13 cellular contexts compared by ENCODE assay signal in genomic region chr3:88019024-88019423, GRCh38. TPM values are rescaled to one million over a fixed set of nuclear protein-coding genes. Genes with fewer than 3 reads are reported as not detected.
DNase-seq lines count a peak whose midpoint lies in the region; ATAC-seq lines count a peak whose summit lies in the region.
"Had no signal": no experiment of that assay in that cellular context is flagged by ENCODE, and none has a peak within 500 bp of the region (broad histone marks: within the 10 kb centered on the region; RNA-seq: fewer than 3 reads in every experiment).

No MANE protein-coding gene starts in this region.

- no peak overlapping the region for H3K4ac ChIP-seq in neuronal stem cell (ENCODE audit: low read length)

- H3K4me1 ChIP-seq in neuronal stem cell (ENCODE audit: control insufficient read depth in 2 of 2, insufficient read depth in 1 of 2, low read depth in 1 of 2, low read length in 2 of 2), result no peaks in the 10 kb centered on the region

- no peak overlapping the region for H3K4me3 ChIP-seq in neuronal stem cell (ENCODE audit: low read length in 2 of 2)

- H3K9ac ChIP-seq in neuronal stem cell (ENCODE audit: low read depth, low read length, poor library complexity), result no peak overlapping the region

- H3K4me2 ChIP-seq in neuronal stem cell (ENCODE audit: insufficient read depth, low read length, poor library complexity, severe bottlenecking), result no peak overlapping the region

- H3K18ac ChIP-seq in neuronal stem cell (ENCODE audit: low read length), result no peak overlapping the region

- no CpG with 5 or more reads among the region's 2 CpGs for WGBS in neuronal stem cell (ENCODE audit: extremely low coverage in 2 of 2, insufficient read length in 2 of 2, insufficient replicate concordance in 1 of 2), 2 donors

- peak; percentile 85 for ATAC-seq in GM18517 (IDR thresholded peaks at IDR 0.05; ENCODE audit: unreplicated experiment)
- ATAC-seq in GM21423 (IDR thresholded peaks at IDR 0.05; ENCODE audit: unreplicated experiment), result peak; percentile 99
- ATAC-seq in HG03159 (IDR thresholded peaks at IDR 0.05; ENCODE audit: unreplicated experiment), result peak; percentile 89
- no peak for ATAC-seq in activated CD4-positive, CD25-positive, alpha-beta regulatory T cell treated with anti-CD3 and anti-CD28 coated beads, Interleukin-2, amount 50 U/mL, for 24 hours
- ATAC-seq: HCT116 had no signal

- H3K36me3 ChIP-seq in neuronal stem cell (replicated peaks in 1 of 2; ENCODE audit: control insufficient read depth in 2 of 2, insufficient read depth in 2 of 2, low read length in 2 of 2), result no peaks in the 10 kb centered on the region

- no peak overlapping the region for H3K23ac ChIP-seq in neuronal stem cell (ENCODE audit: low read depth, low read length, poor library complexity)

- no peak overlapping the region for H2BK120ac ChIP-seq in neuronal stem cell (ENCODE audit: low read depth, low read length)

- no peak overlapping the region for H3K14ac ChIP-seq in neuronal stem cell (ENCODE audit: low read length)

- H2AFZ ChIP-seq in neuronal stem cell (ENCODE audit: low read length), result no peak overlapping the region

- H3K27me3 ChIP-seq in neuronal stem cell (ENCODE audit: control insufficient read depth in 3 of 3, insufficient read depth in 3 of 3, low read depth in 1 of 3, low read length in 3 of 3), result no peaks in the 10 kb centered on the region

- no peak overlapping the region for H3K27ac ChIP-seq in neuronal stem cell (replicated peaks; ENCODE audit: low read length)

- H3K27ac Mint-ChIP-seq in activated T-helper 1 cell treated with anti-CD3 and anti-CD28 coated beads, Interleukin-12 subunit alpha, Interleukin-12 subunit beta, Interleukin-2, Interleukin-4 antibody, amounts not matched to agents 30 ng/mL and 10 ng/mL and 1 ng/mL, durations not matched to agents 14 hours and 24 hours and 36 hours, result no peak overlapping the region

- H3K4me1 Mint-ChIP-seq in activated T-helper 1 cell treated with anti-CD3 and anti-CD28 coated beads, Interleukin-12 subunit alpha, Interleukin-12 subunit beta, Interleukin-2, Interleukin-4 antibody, amounts not matched to agents 30 ng/mL and 10 ng/mL and 1 ng/mL, durations not matched to agents 14 hours and 24 hours and 36 hours (ENCODE audit: low read depth), result peaks cover 27% of the 10 kb centered on the region

- peaks cover 17% of the 10 kb centered on the region for H3K27me3 Mint-ChIP-seq in activated T-helper 1 cell treated with anti-CD3 and anti-CD28 coated beads, Interleukin-12 subunit alpha, Interleukin-12 subunit beta, Interleukin-2, Interleukin-4 antibody, amounts not matched to agents 30 ng/mL and 10 ng/mL and 1 ng/mL, durations not matched to agents 14 hours and 24 hours and 36 hours (ENCODE audit: insufficient read depth)

- no peak overlapping the region for H4K8ac ChIP-seq in neuronal stem cell (ENCODE audit: low read depth, low read length)

- no peak overlapping the region for H2AK5ac ChIP-seq in neuronal stem cell (ENCODE audit: low read depth, low read length)

- H2BK15ac ChIP-seq in neuronal stem cell (ENCODE audit: low read length), result no peak overlapping the region

- no peaks in the 10 kb centered on the region for H3K9me3 ChIP-seq in neuronal stem cell (replicated peaks in 1 of 2; ENCODE audit: control insufficient read depth in 2 of 2, insufficient read depth in 1 of 2, low read depth in 1 of 2, low read length in 2 of 2)

- H2BK12ac ChIP-seq in neuronal stem cell (ENCODE audit: low read length), result no peak overlapping the region

- intact Hi-C loops in activated T-helper 1 cell treated with anti-CD3 and anti-CD28 coated beads, Interleukin-12 subunit alpha, Interleukin-12 subunit beta, Interleukin-2, Interleukin-4 antibody, amounts not matched to agents 30 ng/mL and 10 ng/mL and 1 ng/mL, durations not matched to agents 14 hours and 24 hours and 36 hours (cut with micrococcal nuclease), result loop anchor here (1.0 kb wide), 2 partner anchors 22 to 161 kb away; no protein-coding TSS in a partner anchor

- no peak overlapping the region for H2BK5ac ChIP-seq in neuronal stem cell (ENCODE audit: low read length)

- peak; percentile 21 for DNase-seq in activated T-helper 1 cell treated with anti-CD3 and anti-CD28 coated beads, Interleukin-12 subunit alpha, Interleukin-12 subunit beta, Interleukin-2, Interleukin-4 antibody, amounts not matched to agents 30 ng/mL and 10 ng/mL and 1 ng/mL, durations not matched to agents 14 hours and 24 hours and 36 hours (ENCODE audit: low spot score)
- DNase-seq in neuronal stem cell (ENCODE audit: low spot score) (no peak), NAMALWA (ENCODE audit: low spot score) (no peak)
- no peak for DNase-seq in activated CD8-positive, alpha-beta memory T cell treated with anti-CD3 and anti-CD28 coated beads, Interleukin-2, amount 50 U/mL, for 4 hours
- DNase-seq: Calu3, mesenchymal stem cell, NCI-H446, substantia nigra had no signal

- H3K4me3 Mint-ChIP-seq in activated T-helper 1 cell treated with anti-CD3 and anti-CD28 coated beads, Interleukin-12 subunit alpha, Interleukin-12 subunit beta, Interleukin-2, Interleukin-4 antibody, amounts not matched to agents 30 ng/mL and 10 ng/mL and 1 ng/mL, durations not matched to agents 14 hours and 24 hours and 36 hours, result no peak overlapping the region

- no peak overlapping the region for H4K91ac ChIP-seq in neuronal stem cell (ENCODE audit: low read depth, low read length, poor library complexity)

- peaks cover 4% of the 10 kb centered on the region for H3K9me3 Mint-ChIP-seq in activated T-helper 1 cell treated with anti-CD3 and anti-CD28 coated beads, Interleukin-12 subunit alpha, Interleukin-12 subunit beta, Interleukin-2, Interleukin-4 antibody, amounts not matched to agents 30 ng/mL and 10 ng/mL and 1 ng/mL, durations not matched to agents 14 hours and 24 hours and 36 hours

- no peaks in the 10 kb centered on the region for H3K36me3 Mint-ChIP-seq in activated T-helper 1 cell treated with anti-CD3 and anti-CD28 coated beads, Interleukin-12 subunit alpha, Interleukin-12 subunit beta, Interleukin-2, Interleukin-4 antibody, amounts not matched to agents 30 ng/mL and 10 ng/mL and 1 ng/mL, durations not matched to agents 14 hours and 24 hours and 36 hours (ENCODE audit: low read depth)

- H3K79me1 ChIP-seq in neuronal stem cell (ENCODE audit: low read depth, low read length), result no peaks in the 10 kb centered on the region

RNA-seq across cellular contexts. Expression of gene CGGBP1, which starts 39.8 kb away (rescaled TPM):
- 90.5 and 95.0 TPM in 2 replicates for total RNA-seq in activated T-helper 1 cell treated with anti-CD3 and anti-CD28 coated beads, Interleukin-12 subunit alpha, Interleukin-12 subunit beta, Interleukin-2, Interleukin-4 antibody, amounts not matched to agents 30 ng/mL and 10 ng/mL and 1 ng/mL, durations not matched to agents 14 hours and 24 hours and 36 hours
- polyA plus RNA-seq in neuronal stem cell (2013, experiment 1 of 2), result 70.9 TPM
- polyA plus RNA-seq in neuronal stem cell (2013, experiment 2 of 2), result 70.8 TPM

RNA-seq across cellular contexts. Expression of gene ZNF654, which starts 40.0 kb away (rescaled TPM):
- 19.4 and 19.8 TPM in 2 replicates for total RNA-seq in activated T-helper 1 cell treated with anti-CD3 and anti-CD28 coated beads, Interleukin-12 subunit alpha, Interleukin-12 subunit beta, Interleukin-2, Interleukin-4 antibody, amounts not matched to agents 30 ng/mL and 10 ng/mL and 1 ng/mL, durations not matched to agents 14 hours and 24 hours and 36 hours
- 4.7 TPM for polyA plus RNA-seq in neuronal stem cell (2013, experiment 1 of 2)
- polyA plus RNA-seq in neuronal stem cell (2013, experiment 2 of 2), result 5.0 TPM

Comparison
In these comparisons a context has a peak if more than half of its experiments do, and no peak if none do; other contexts are left out.
1. ATAC-seq: peak in GM18517 (single experiment), GM21423 (single experiment) and HG03159 (single experiment); none in activated CD4-positive, CD25-positive, alpha-beta regulatory T cell treated with anti-CD3 and anti-CD28 coated beads, Interleukin-2, amount 50 U/mL, for 24 hours (0 of 2).